In genomic region chr2:46428911-46429436, GRCh38 we compare ENCODE assay signal across 1 cellular context.
TF ChIP-seq lines count a peak whose summit lies in the region.

No MANE protein-coding gene starts in this region.

TF ChIP-seq in K562, 482 proteins besides CTCF, POLR2A, EP300 and RAD21 (continued from another document):
- no peak for TF ChIP-seq THAP12 (CRISPR knock-in tag; IDR thresholded peaks at IDR 0.05)
- no peak for TF ChIP-seq RBM17 (IDR thresholded peaks at IDR 0.05; ENCODE audit: borderline replicate concordance, low read depth, low read length)
- TF ChIP-seq, protein P1, sequence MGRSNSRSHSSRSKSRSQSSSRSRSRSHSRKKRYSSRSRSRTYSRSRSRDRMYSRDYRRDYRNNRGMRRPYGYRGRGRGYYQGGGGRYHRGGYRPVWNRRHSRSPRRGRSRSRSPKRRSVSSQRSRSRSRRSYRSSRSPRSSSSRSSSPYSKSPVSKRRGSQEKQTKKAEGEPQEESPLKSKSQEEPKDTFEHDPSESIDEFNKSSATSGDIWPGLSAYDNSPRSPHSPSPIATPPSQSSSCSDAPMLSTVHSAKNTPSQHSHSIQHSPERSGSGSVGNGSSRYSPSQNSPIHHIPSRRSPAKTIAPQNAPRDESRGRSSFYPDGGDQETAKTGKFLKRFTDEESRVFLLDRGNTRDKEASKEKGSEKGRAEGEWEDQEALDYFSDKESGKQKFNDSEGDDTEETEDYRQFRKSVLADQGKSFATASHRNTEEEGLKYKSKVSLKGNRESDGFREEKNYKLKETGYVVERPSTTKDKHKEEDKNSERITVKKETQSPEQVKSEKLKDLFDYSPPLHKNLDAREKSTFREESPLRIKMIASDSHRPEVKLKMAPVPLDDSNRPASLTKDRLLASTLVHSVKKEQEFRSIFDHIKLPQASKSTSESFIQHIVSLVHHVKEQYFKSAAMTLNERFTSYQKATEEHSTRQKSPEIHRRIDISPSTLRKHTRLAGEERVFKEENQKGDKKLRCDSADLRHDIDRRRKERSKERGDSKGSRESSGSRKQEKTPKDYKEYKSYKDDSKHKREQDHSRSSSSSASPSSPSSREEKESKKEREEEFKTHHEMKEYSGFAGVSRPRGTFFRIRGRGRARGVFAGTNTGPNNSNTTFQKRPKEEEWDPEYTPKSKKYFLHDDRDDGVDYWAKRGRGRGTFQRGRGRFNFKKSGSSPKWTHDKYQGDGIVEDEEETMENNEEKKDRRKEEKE (IDR thresholded peaks at IDR 0.05; ENCODE audit: borderline replicate concordance in 1 of 2, control insufficient read depth in 1 of 2, low read depth in 2 of 2, low read length in 1 of 2), result no peak
- peak; percentile 41 for TF ChIP-seq PHF20 (IDR thresholded peaks at IDR 0.05; ENCODE audit: partially characterized antibody)
- no peak for TF ChIP-seq RHOXF2B (CRISPR knock-in tag; conservative IDR thresholded peaks at IDR 0.05)
TF ChIP-seq in K562: peak in this region for 102.
